ENCODE assay signal across 8 cellular contexts in genomic region chr16:68236804-68237242, GRCh38. TPM values are rescaled to one million over a fixed set of nuclear protein-coding genes. Genes with fewer than 3 reads are reported as not detected.
DNase-seq lines count a peak whose midpoint lies in the region; ATAC-seq, FAIRE-seq and TF ChIP-seq lines count a peak whose summit lies in the region.

No MANE protein-coding gene starts in this region.

- H3K27ac Mint-ChIP-seq in activated naive CD4-positive, alpha-beta T cell treated with anti-CD3 and anti-CD28 coated beads, Interleukin-2, amount 10 ng/mL, durations not matched to agents 7 days and 5 days = no peak overlapping the region

- FAIRE-seq in kidney (lab: Jason Lieb, UNC) = no peak

- H3K9me3 ChIP-seq in kidney (ENCODE audit: control insufficient read depth in 1 of 2, low read length in 2 of 2) = no peaks in the 10 kb centered on the region

- intact Hi-C loops in kidney (cut with DNase I) = no loop called here

- CTCF ChIA-PET in activated naive CD4-positive, alpha-beta T cell treated with anti-CD3 and anti-CD28 coated beads, Interleukin-2, amount 10 ng/mL, durations not matched to agents 7 days and 5 days (lab: Charles Lee) = interaction anchor here (1.0 to 2.0 kb wide), 6 partner anchors 15 to 172 kb away, joined by 3 to 7 read pairs (median 4); no protein-coding TSS in a partner anchor

- H3K4me3 Mint-ChIP-seq in activated naive CD4-positive, alpha-beta T cell treated with anti-CD3 and anti-CD28 coated beads, Interleukin-2, amount 10 ng/mL, durations not matched to agents 7 days and 5 days = peak overlapping the region; percentile 81

- H3K9ac ChIP-seq in kidney (ENCODE audit: low read length in 2 of 2) = peak overlapping the region; percentile 55 to 98

- peaks cover 37% of the 10 kb centered on the region for H3K4me1 Mint-ChIP-seq in activated naive CD4-positive, alpha-beta T cell treated with anti-CD3 and anti-CD28 coated beads, Interleukin-2, amount 10 ng/mL, durations not matched to agents 7 days and 5 days

- H3K27me3 Mint-ChIP-seq in activated naive CD4-positive, alpha-beta T cell treated with anti-CD3 and anti-CD28 coated beads, Interleukin-2, amount 10 ng/mL, durations not matched to agents 7 days and 5 days = peaks cover 30% of the 10 kb centered on the region

- peaks cover 17 to 21% of the 10 kb centered on the region in 2 donors for H3K4me1 ChIP-seq in kidney (ENCODE audit: control insufficient read depth in 1 of 2, insufficient read depth in 1 of 2, low read depth in 1 of 2, low read length in 2 of 2)

- DNase-seq in activated naive CD4-positive, alpha-beta T cell treated with anti-CD3 and anti-CD28 coated beads, Interleukin-2, amount 10 ng/mL, durations not matched to agents 7 days and 5 days = no peak
- DNase-seq in activated naive CD4-positive, alpha-beta T cell treated with anti-CD3 and anti-CD28 coated beads, Interleukin-2, amount 50 U/mL, for 16 hours = no peak
- DNase-seq in kidney = peak; percentile 85
- DNase-seq in NCI-H1694 (lab: John Stamatoyannopoulos, UW) = no peak

- peak overlapping the region; percentile 68 to 81 for H3K4me3 ChIP-seq in kidney (ENCODE audit: low read length in 2 of 2)

- H3K36me3 Mint-ChIP-seq in activated naive CD4-positive, alpha-beta T cell treated with anti-CD3 and anti-CD28 coated beads, Interleukin-2, amount 10 ng/mL, durations not matched to agents 7 days and 5 days = peaks cover 2% of the 10 kb centered on the region

- no peak for TF ChIP-seq CTCF in kidney (IDR thresholded peaks at IDR 0.05; ENCODE audit: borderline replicate concordance, extremely low read depth, insufficient read depth)

- peaks cover 4 to 9% of the 10 kb centered on the region in 2 donors for H3K36me3 ChIP-seq in kidney (ENCODE audit: control insufficient read depth in 1 of 2, insufficient read depth in 2 of 2, low read length in 2 of 2)

- ATAC-seq in GM19324 (IDR thresholded peaks at IDR 0.05; ENCODE audit: low FRiP score, unreplicated experiment) (no peak), HG03565 (IDR thresholded peaks at IDR 0.05; ENCODE audit: unreplicated experiment) (no peak)

- H3K27ac ChIP-seq in angular gyrus (ENCODE audit: low read depth, low read length) = peak overlapping the region; percentile 44
- peak overlapping the region; percentile 93 to 94 for H3K27ac ChIP-seq in kidney (ENCODE audit: low read depth in 2 of 2, low read length in 2 of 2)
- peak overlapping the region; percentile 44 for H3K27ac ChIP-seq in temporal lobe (ENCODE audit: low read depth, low read length)

- H3K9me3 Mint-ChIP-seq in activated naive CD4-positive, alpha-beta T cell treated with anti-CD3 and anti-CD28 coated beads, Interleukin-2, amount 10 ng/mL, durations not matched to agents 7 days and 5 days = no peaks in the 10 kb centered on the region

RNA-seq across cellular contexts. Expression of gene ESRP2, which starts 0.9 kb away (rescaled TPM):
- total RNA-seq in kidney (32.9 TPM), temporal lobe (not detected)
- 19.1 TPM for polyA plus RNA-seq in kidney (ENCODE audit: insufficient read depth, low read depth, low replicate concordance)

RNA-seq across cellular contexts. Expression of gene PLA2G15, which starts 8.3 kb away (rescaled TPM):
- 35.1 TPM for total RNA-seq in kidney
- 44.4 TPM for polyA plus RNA-seq in kidney (ENCODE audit: insufficient read depth, low read depth, low replicate concordance)
- 16.0 TPM for total RNA-seq in temporal lobe

RNA-seq across cellular contexts. Expression of gene SLC7A6, which starts 27.5 kb away (rescaled TPM):
- total RNA-seq in kidney (24.0 TPM), temporal lobe (11.3 TPM)
- 5.0 TPM for polyA plus RNA-seq in kidney (ENCODE audit: insufficient read depth, low read depth, low replicate concordance)

Comparison
In these comparisons a context has a peak if more than half of its experiments do, and no peak if none do; other contexts are left out.
1. RNA of gene ESRP2, which starts 0.9 kb away (total RNA-seq): 32.9 TPM in kidney (single experiment); not detected in temporal lobe (single experiment); every median in the first group is over 10 times any median in the second.
2. Peak in every context shown above with its lines, with median percentiles within 50 percentile points of each other: H3K27ac ChIP-seq.